8 cellular contexts compared by ENCODE assay signal in genomic region chr22:37218771-37219411, GRCh38.
A peak's percentile ranks its signal among the peaks of the same experiment; 100 is the strongest.
DNase-seq lines count a peak whose midpoint lies in the region; ATAC-seq, FAIRE-seq and TF ChIP-seq lines count a peak whose summit lies in the region.

No MANE protein-coding gene starts in this region.

- H3K27me3 ChIP-seq in neutrophil = no peaks in the 10 kb centered on the region

- H3K4me1 ChIP-seq in neutrophil (ENCODE audit: control insufficient read depth in 1 of 2, insufficient read depth in 1 of 2, low read depth in 1 of 2, low read length in 1 of 2) = peaks cover 51 to 57% of the 10 kb centered on the region in 2 experiments

- CTCF ChIA-PET in HEK293T (lab: Yijun Ruan, JAX) = interaction anchor here (0.6 to 0.7 kb wide), 2 partner anchors 11 to 18 kb away, joined by 3 to 4 read pairs; no protein-coding TSS in a partner anchor

- no peak for FAIRE-seq in RCC 7860 (lab: Jason Lieb, UNC)

- H3K27ac ChIP-seq in neutrophil = peak overlapping the region; percentile 99

- POLR2A ChIA-PET in HEK293T (lab: Yijun Ruan, JAX) = no interaction called here

- H3K4me3 ChIP-seq in neutrophil (ENCODE audit: low read depth in 1 of 2, low read length in 1 of 2) = no peak overlapping the region

- no peaks in the 10 kb centered on the region for H3K9me3 ChIP-seq in neutrophil

- no peaks in the 10 kb centered on the region for H3K36me3 ChIP-seq in neutrophil

- ATAC-seq in GM18870 (IDR thresholded peaks at IDR 0.05; ENCODE audit: unreplicated experiment) (peak; percentile 82), HG02973 (IDR thresholded peaks at IDR 0.05; ENCODE audit: unreplicated experiment) (peak; percentile 76)

- DNase-seq in activated CD4-positive, alpha-beta T cell treated with anti-CD3 and anti-CD28 coated beads for 48 hours = peak; percentile 79
- DNase-seq in RCC 7860 (ENCODE audit: low spot score) (no peak), AML-193 (lab: John Stamatoyannopoulos, UW) (no peak), medulla oblongata (ENCODE audit: extremely low spot score) (no peak), HEK293T (ENCODE audit: extremely low spot score) (no peak)

- no peak for TF ChIP-seq CTCF in neutrophil (IDR thresholded peaks at IDR 0.05)

TF ChIP-seq in HEK293T, 16 proteins besides CTCF, POLR2A, EP300 and RAD21:
- TF ChIP-seq CTBP1 (IDR thresholded peaks at IDR 0.05; ENCODE audit: borderline replicate concordance) (no peak), LEF1 (IDR thresholded peaks at IDR 0.05; ENCODE audit: borderline replicate concordance) (no peak), PKNOX1 (IDR thresholded peaks at IDR 0.05) (no peak), HDGF (IDR thresholded peaks at IDR 0.05; ENCODE audit: borderline replicate concordance) (no peak), SUZ12 (IDR thresholded peaks at IDR 0.05) (no peak), FOXK2 (IDR thresholded peaks at IDR 0.05) (no peak), L3MBTL2 (conservative IDR thresholded peaks at IDR 0.05) (no peak), NFRKB (IDR thresholded peaks at IDR 0.05) (no peak), ELF4 (IDR thresholded peaks at IDR 0.05) (no peak), BHLHE40 (IDR thresholded peaks at IDR 0.05; ENCODE audit: borderline replicate concordance) (no peak), FOXM1 (IDR thresholded peaks at IDR 0.05; ENCODE audit: borderline replicate concordance) (no peak), SP1 (IDR thresholded peaks at IDR 0.05) (no peak)
